In genomic region chr7:116405810-116406209, GRCh38 we compare ENCODE assay signal across 19 cellular contexts.
DNase-seq lines count a peak whose midpoint lies in the region; ATAC-seq, FAIRE-seq and TF ChIP-seq lines count a peak whose summit lies in the region.
"Had no signal": no experiment of that assay in that cellular context is flagged by ENCODE, and none has a peak within 500 bp of the region (broad histone marks: within the 10 kb centered on the region; RNA-seq: fewer than 3 reads in every experiment).

No MANE protein-coding gene starts in this region.

- H3F3A ChIP-seq in GM23338 (replicated peaks; ENCODE audit: low read depth): no peaks in the 10 kb centered on the region

- no peaks in the 10 kb centered on the region; the same call in 1 of the 2 replicates for H3K9me2 ChIP-seq in GM23338 (ENCODE audit: insufficient read depth)

- peaks cover 3% of the 10 kb centered on the region; the same call in 1 of the 3 replicates for H3K36me3 Mint-ChIP-seq in GM23338 (ENCODE audit: low read depth)
- H3K36me3 Mint-ChIP-seq: CD4-positive, CD25-positive, alpha-beta regulatory T cell had no signal

- FAIRE-seq in TTC549 (lab: Jason Lieb, UNC) (peak; percentile 96), endometrium (lab: Jason Lieb, UNC) (peak; percentile 93), small intestine (lab: Jason Lieb, UNC) (peak; percentile 94)
- FAIRE-seq: D721Med, HepG2 had no signal

- H3K4me3 ChIP-seq in GM23338 (no peak overlapping the region), small intestine (ENCODE audit: low read depth in 1 of 2, low read length in 2 of 2) (no peak overlapping the region)

- H3K9me3 ChIP-seq in small intestine (ENCODE audit: control insufficient read depth, low read depth): no peaks in the 10 kb centered on the region
- H3K9me3 ChIP-seq: BE2C, Caco-2 had no signal

- H3K79me2 ChIP-seq in GM23338 (replicated peaks; ENCODE audit: insufficient read depth): no peaks in the 10 kb centered on the region

- 82 to 89% (median 85%) methylated on average over 2 of the region's 2 CpGs for WGBS in small intestine, 3 donors

- 0 out of 2 replicates have a peak overlapping the region, but pooled peaks have one; percentile 69 for H2AFZ ChIP-seq in GM23338

- H4K20me1 ChIP-seq in GM23338 (replicated peaks; ENCODE audit: insufficient read depth): no peaks in the 10 kb centered on the region

- H3K4me2 ChIP-seq in GM23338: no peak overlapping the region

- H3K36me3 ChIP-seq in GM23338 (ENCODE audit: insufficient read depth) (no peaks in the 10 kb centered on the region), small intestine (ENCODE audit: control insufficient read depth in 2 of 2, insufficient read depth in 2 of 2, low read length in 2 of 2) (no peaks in the 10 kb centered on the region)
- H3K36me3 ChIP-seq: BE2C had no signal

- H3K4me3 Mint-ChIP-seq in GM23338: no peak overlapping the region
- H3K4me3 Mint-ChIP-seq: CD4-positive, CD25-positive, alpha-beta regulatory T cell; HFFc6 had no signal

- peaks cover under 1% of the 10 kb centered on the region; the same call in 1 of the 2 replicates for H3K4me1 ChIP-seq in GM23338 (ENCODE audit: insufficient read depth)
- H3K4me1 ChIP-seq in small intestine (ENCODE audit: control insufficient read depth in 2 of 2, insufficient read depth in 1 of 2, low read depth in 1 of 2, low read length in 1 of 2): no peaks in the 10 kb centered on the region
- H3K4me1 ChIP-seq: BE2C, Caco-2 had no signal

- H3K27me3 ChIP-seq in GM23338 (ENCODE audit: insufficient read depth) (no peaks in the 10 kb centered on the region), small intestine (ENCODE audit: control insufficient read depth in 2 of 2, insufficient read depth in 2 of 2, low read length in 2 of 2) (no peaks in the 10 kb centered on the region)
- H3K27me3 ChIP-seq: BE2C had no signal

- no peak for TF ChIP-seq CTCF in GM23338 (conservative IDR thresholded peaks at IDR 0.05; ENCODE audit: low read depth in 2 of 2)

- H3K4me1 Mint-ChIP-seq in GM23338: no peaks in the 10 kb centered on the region; the same call in 2 of the 3 replicates
- H3K4me1 Mint-ChIP-seq: CD4-positive, CD25-positive, alpha-beta regulatory T cell had no signal

- peaks cover 4% of the 10 kb centered on the region; the same call in 1 of the 3 replicates for H3K9me3 Mint-ChIP-seq in GM23338
- H3K9me3 Mint-ChIP-seq: CD4-positive, CD25-positive, alpha-beta regulatory T cell; HFFc6 had no signal

- H3K27ac ChIP-seq in GM23338 (ENCODE audit: low read depth) (no peak overlapping the region), small intestine (ENCODE audit: low read depth in 1 of 2, low read length in 1 of 2) (no peak overlapping the region), caudate nucleus (ENCODE audit: low read depth, low read length) (no peak overlapping the region)

- DNase-seq in GM23338 (ENCODE audit: low spot score) (no peak), small intestine (no peak), NCI-H1694 (lab: John Stamatoyannopoulos, UW) (no peak), caudate nucleus (lab: John Stamatoyannopoulos, UW) (no peak), NCI-H1930 (lab: John Stamatoyannopoulos, UW) (no peak)
- DNase-seq: ACHN; BE2C; C1 segment of cervical spinal cord; Caco-2; CD4-positive, CD25-positive, alpha-beta regulatory T cell; GDM1; GOT3; H7; HFFc6 had no signal

- H3K27me3 Mint-ChIP-seq in GM23338 (ENCODE audit: insufficient read depth, low read depth, poor library complexity): peaks cover 2% of the 10 kb centered on the region

- no peak overlapping the region for H3K27ac Mint-ChIP-seq in GM23338
- H3K27ac Mint-ChIP-seq: CD4-positive, CD25-positive, alpha-beta regulatory T cell; HFFc6 had no signal

- ATAC-seq in GM23338: no peak
- ATAC-seq: HCT116, HepG2 had no signal

TF ChIP-seq in GM23338, 12 proteins besides CTCF, POLR2A, EP300 and RAD21:
- no peak for TF ChIP-seq CREB1 (CRISPR knock-in tag; IDR thresholded peaks at IDR 0.05; ENCODE audit: low read depth)
